ENCODE assay signal across 25 cellular contexts in genomic region chr6:24680582-24680981, GRCh38. TPM values are rescaled to one million over a fixed set of nuclear protein-coding genes. Genes with fewer than 3 reads are reported as not detected.
"Had no signal": no experiment of that assay in that cellular context is flagged by ENCODE, and none has a peak within 500 bp of the region (broad histone marks: within the 10 kb centered on the region; RNA-seq: fewer than 3 reads in every experiment).

No MANE protein-coding gene starts in this region.

- H3K27ac Mint-ChIP-seq: effector memory CD8-positive, alpha-beta T cell; immature natural killer cell; natural killer cell treated with Interleukin-12 subunit alpha and Interleukin-12 subunit beta and Interleukin-15 and Interleukin-18, amount 100 ng/mL, for 72 hours; progenitor cell of endocrine pancreas; type B pancreatic cell had no signal

- H3K9me3 ChIP-seq: right lobe of liver, stomach, thyroid gland, uterus had no signal

- H3K4me3 Mint-ChIP-seq: effector memory CD8-positive, alpha-beta T cell; immature natural killer cell; natural killer cell treated with Interleukin-12 subunit alpha and Interleukin-12 subunit beta and Interleukin-15 and Interleukin-18, amount 100 ng/mL, for 72 hours; neural crest cell; type B pancreatic cell had no signal

- H3K27ac ChIP-seq: parathyroid adenoma, stomach, thyroid gland, uterus had no signal

- H3K36me3 ChIP-seq: right lobe of liver, stomach, thyroid gland, uterus had no signal

- H3K9me3 Mint-ChIP-seq: effector memory CD8-positive, alpha-beta T cell; immature natural killer cell; natural killer cell treated with Interleukin-12 subunit alpha and Interleukin-12 subunit beta and Interleukin-15 and Interleukin-18, amount 100 ng/mL, for 72 hours; type B pancreatic cell had no signal

- DNase-seq: cerebellar nuclear complex; cortex of kidney; effector memory CD8-positive, alpha-beta T cell; hypothalamus; immature natural killer cell; islet precursor cell; kidney glomerular epithelial cell; left colon; left ventricle myocardium superior; mammary epithelial cell; right lobe of liver; small intestine; stimulated activated CD4-positive, alpha-beta T cell treated with anti-CD3 and anti-CD28 coated beads, Interleukin-15, amount 100 ng/mL, for 24 hours; stimulated activated CD4-positive, alpha-beta T cell treated with anti-CD3 and anti-CD28 coated beads, Interleukin-2, amount 100 ng/mL, for 48 hours; stimulated activated CD8-positive, alpha-beta memory T cell treated with anti-CD3 and anti-CD28 coated beads, Interleukin-4, amount 100 ng/mL, for 48 hours; stimulated activated naive CD4-positive, alpha-beta T cell treated with Interleukin-2 at 50 U/mL for 16 hours; stomach; thyroid gland; uterus had no signal

- H3K4me3 ChIP-seq: right lobe of liver, stomach, thyroid gland, uterus had no signal

- H3K36me3 Mint-ChIP-seq: natural killer cell treated with Interleukin-12 subunit alpha and Interleukin-12 subunit beta and Interleukin-15 and Interleukin-18, amount 100 ng/mL, for 72 hours had no signal

- ATAC-seq: effector memory CD8-positive, alpha-beta T cell; left colon; left ventricle myocardium superior; natural killer cell treated with Interleukin-12 subunit alpha and Interleukin-12 subunit beta and Interleukin-15 and Interleukin-18, amount 100 ng/mL, for 72 hours; right lobe of liver had no signal

- H3K27me3 ChIP-seq: right lobe of liver, stomach, thyroid gland, uterus had no signal

- H3K27me3 Mint-ChIP-seq: effector memory CD8-positive, alpha-beta T cell; natural killer cell treated with Interleukin-12 subunit alpha and Interleukin-12 subunit beta and Interleukin-15 and Interleukin-18, amount 100 ng/mL, for 72 hours; progenitor cell of endocrine pancreas; type B pancreatic cell had no signal

- H3K4me1 ChIP-seq: parathyroid adenoma, thyroid gland, uterus had no signal

RNA-seq across cellular contexts. Expression of gene KIAA0319, which starts 34.6 kb away (rescaled TPM):
- total RNA-seq: fibroblast of villous mesenchyme, left ventricle myocardium superior, mammary epithelial cell had no signal
- polyA plus RNA-seq: immature natural killer cell had no signal
